8 cellular contexts compared by ENCODE assay signal in the genomic region with DNA sequence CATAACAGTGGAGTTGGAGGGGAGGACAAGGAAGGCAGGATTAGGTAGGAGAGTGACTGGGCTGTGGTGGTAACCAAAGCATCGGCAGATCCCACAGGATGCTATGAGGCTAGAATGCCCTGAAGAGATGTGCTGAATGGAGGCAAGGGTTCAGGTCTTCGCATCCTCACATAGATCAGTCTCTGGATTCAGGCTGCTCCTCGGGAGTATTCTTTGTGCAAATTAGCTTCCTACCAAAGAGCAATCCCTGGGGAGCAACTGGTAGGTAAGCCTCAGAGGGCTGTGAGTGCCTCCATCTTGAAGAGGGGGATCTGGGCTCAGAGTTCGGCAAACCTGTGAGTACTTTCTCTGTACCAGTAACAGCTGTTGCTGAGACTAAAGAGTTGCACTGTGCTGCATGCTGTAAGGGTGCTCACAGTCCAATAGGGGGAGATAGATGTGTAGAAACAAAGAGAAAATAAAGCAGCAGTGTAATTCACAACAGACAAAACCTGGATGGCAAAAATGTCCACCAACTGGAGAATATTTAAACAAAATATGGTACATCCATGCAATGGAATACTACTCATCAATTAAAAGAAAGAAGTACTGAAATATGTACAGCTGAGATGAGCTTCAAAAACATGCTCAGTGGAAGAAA.
DNase-seq lines count a peak whose midpoint lies in the region; ATAC-seq and TF ChIP-seq lines count a peak whose summit lies in the region.

No MANE protein-coding gene starts in this region.

- no peaks in the 10 kb centered on the region for H3K79me1 ChIP-seq in neuronal stem cell (ENCODE audit: low read depth, low read length)

- no peak overlapping the region for H3K4me2 ChIP-seq in neuronal stem cell (ENCODE audit: insufficient read depth, low read length, poor library complexity, severe bottlenecking)

- no peak overlapping the region for H3K9ac ChIP-seq in neuronal stem cell (ENCODE audit: low read depth, low read length, poor library complexity)

- ATAC-seq in GM21526 (IDR thresholded peaks at IDR 0.05; ENCODE audit: low FRiP score, unreplicated experiment), result no peak
- ATAC-seq in stimulated activated naive B cell treated with anti-CD40 and anti-IgM and Interleukin-4, amounts not matched to agents 10 μg/mL and 1 μg/mL and 100 μg/mL, for 72 hours (replicated peaks), result no peak

- no peaks in the 10 kb centered on the region for H3K4me1 Mint-ChIP-seq in stimulated activated naive B cell treated with anti-CD40 and anti-IgM and Interleukin-4, amounts not matched to agents 10 μg/mL and 1 μg/mL and 100 μg/mL, for 72 hours

- no peak overlapping the region for H4K8ac ChIP-seq in neuronal stem cell (ENCODE audit: low read depth, low read length)

- no peak overlapping the region for H2BK5ac ChIP-seq in neuronal stem cell (ENCODE audit: low read length)

- no peak overlapping the region for H3K4ac ChIP-seq in neuronal stem cell (ENCODE audit: low read length)

- H3K9me3 ChIP-seq in neuronal stem cell (replicated peaks in 1 of 2; ENCODE audit: control insufficient read depth in 2 of 2, insufficient read depth in 1 of 2, low read depth in 1 of 2, low read length in 2 of 2) (peaks cover 0 to 3% of the 10 kb centered on the region in 2 donors), MG63 (no peaks in the 10 kb centered on the region)

- no peak overlapping the region for H4K91ac ChIP-seq in neuronal stem cell (ENCODE audit: low read depth, low read length, poor library complexity)

- H3K27me3 ChIP-seq in brain microvascular endothelial cell (replicated peaks) (no peaks in the 10 kb centered on the region), neuronal stem cell (ENCODE audit: control insufficient read depth in 3 of 3, insufficient read depth in 3 of 3, low read depth in 1 of 3, low read length in 3 of 3) (no peaks in the 10 kb centered on the region), MG63 (no peaks in the 10 kb centered on the region)

- no peak overlapping the region for H2BK120ac ChIP-seq in neuronal stem cell (ENCODE audit: low read depth, low read length)

- H3K27ac ChIP-seq in brain microvascular endothelial cell (no peak overlapping the region), neuronal stem cell (replicated peaks; ENCODE audit: low read length) (no peak overlapping the region)

- no peak overlapping the region for H3K14ac ChIP-seq in neuronal stem cell (ENCODE audit: low read length)

- WGBS in neuronal stem cell (ENCODE audit: extremely low coverage in 2 of 2, insufficient read length in 2 of 2, insufficient replicate concordance in 1 of 2), 2 donors, result no CpG with 5 or more reads among the region's 4 CpGs

- H3K9me3 Mint-ChIP-seq in stimulated activated naive B cell treated with anti-CD40 and anti-IgM and Interleukin-4, amounts not matched to agents 10 μg/mL and 1 μg/mL and 100 μg/mL, for 72 hours, result peaks cover 0 to 4% of the 10 kb centered on the region in 2 donors

- no peak overlapping the region for H3K23ac ChIP-seq in neuronal stem cell (ENCODE audit: low read depth, low read length, poor library complexity)

- H3K27me3 Mint-ChIP-seq in stimulated activated naive B cell treated with anti-CD40 and anti-IgM and Interleukin-4, amounts not matched to agents 10 μg/mL and 1 μg/mL and 100 μg/mL, for 72 hours, result no peaks in the 10 kb centered on the region

- DNase-seq in DMS 273 (lab: John Stamatoyannopoulos, UW; ENCODE audit: unreplicated experiment), result peak; percentile 63
- no peak for DNase-seq in DMS 273 treated with DMSO at 0.1 percent for 48 hours (lab: John Stamatoyannopoulos, UW)
- peak; percentile 22 for DNase-seq in MV-4-11 (lab: John Stamatoyannopoulos, UW)
- DNase-seq in brain microvascular endothelial cell, result peak; percentile 3
- DNase-seq in neuronal stem cell (ENCODE audit: low spot score), result no peak
- DNase-seq in stimulated activated naive B cell treated with anti-CD40 and anti-IgM and Interleukin-4, amounts not matched to agents 10 μg/mL and 1 μg/mL and 100 μg/mL, for 72 hours, result no peak
- no peak for DNase-seq in MG63

- no peak overlapping the region for H2BK15ac ChIP-seq in neuronal stem cell (ENCODE audit: low read length)

- peak overlapping the region; percentile 58 for H2AFZ ChIP-seq in neuronal stem cell (ENCODE audit: low read length)

- in situ Hi-C loops in brain microvascular endothelial cell (cut with HindIII; ENCODE audit: low pct_ligation_motif_present, low sequenced_read_pairs), result no loop called here

- no peak overlapping the region for H2AK5ac ChIP-seq in neuronal stem cell (ENCODE audit: low read depth, low read length)

- no peak overlapping the region for H3K4me3 ChIP-seq in brain microvascular endothelial cell (ENCODE audit: low read depth, low read length)
- H3K4me3 ChIP-seq in neuronal stem cell (ENCODE audit: low read length in 2 of 2), result no peak overlapping the region
- no peak overlapping the region for H3K4me3 ChIP-seq in MG63

- H3K27ac Mint-ChIP-seq in stimulated activated naive B cell treated with anti-CD40 and anti-IgM and Interleukin-4, amounts not matched to agents 10 μg/mL and 1 μg/mL and 100 μg/mL, for 72 hours, result no peak overlapping the region

- H3K18ac ChIP-seq in neuronal stem cell (ENCODE audit: low read length), result no peak overlapping the region

- no peaks in the 10 kb centered on the region for H3K36me3 ChIP-seq in brain microvascular endothelial cell (replicated peaks)
- no peaks in the 10 kb centered on the region for H3K36me3 ChIP-seq in neuronal stem cell (replicated peaks in 1 of 2; ENCODE audit: control insufficient read depth in 2 of 2, insufficient read depth in 2 of 2, low read length in 2 of 2)
- H3K36me3 ChIP-seq in MG63, result no peaks in the 10 kb centered on the region

- H3K36me3 Mint-ChIP-seq in stimulated activated naive B cell treated with anti-CD40 and anti-IgM and Interleukin-4, amounts not matched to agents 10 μg/mL and 1 μg/mL and 100 μg/mL, for 72 hours, result no peaks in the 10 kb centered on the region

- H3K4me1 ChIP-seq in neuronal stem cell (ENCODE audit: control insufficient read depth in 2 of 2, insufficient read depth in 1 of 2, low read depth in 1 of 2, low read length in 2 of 2), result peaks cover 0 to 2% of the 10 kb centered on the region in 2 donors

- peak; percentile 29 for TF ChIP-seq CTCF in brain microvascular endothelial cell (IDR thresholded peaks at IDR 0.05; ENCODE audit: low read depth, low read length, missing control alignments)

- H2BK12ac ChIP-seq in neuronal stem cell (ENCODE audit: low read length), result no peak overlapping the region

- H3K4me3 Mint-ChIP-seq in stimulated activated naive B cell treated with anti-CD40 and anti-IgM and Interleukin-4, amounts not matched to agents 10 μg/mL and 1 μg/mL and 100 μg/mL, for 72 hours, result no peak overlapping the region

Comparison
In these comparisons a context has a peak if more than half of its experiments do, and no peak if none do; other contexts are left out.
1. DNase-seq: peak in DMS 273 (single experiment), MV-4-11 (single experiment) and brain microvascular endothelial cell (single experiment); none in DMS 273 treated with DMSO at 0.1 percent for 48 hours (single experiment), neuronal stem cell (single experiment), stimulated activated naive B cell treated with anti-CD40 and anti-IgM and Interleukin-4, amounts not matched to agents 10 μg/mL and 1 μg/mL and 100 μg/mL, for 72 hours (single experiment) and MG63 (single experiment).